10 cellular contexts compared by ENCODE assay signal in the genomic region with DNA sequence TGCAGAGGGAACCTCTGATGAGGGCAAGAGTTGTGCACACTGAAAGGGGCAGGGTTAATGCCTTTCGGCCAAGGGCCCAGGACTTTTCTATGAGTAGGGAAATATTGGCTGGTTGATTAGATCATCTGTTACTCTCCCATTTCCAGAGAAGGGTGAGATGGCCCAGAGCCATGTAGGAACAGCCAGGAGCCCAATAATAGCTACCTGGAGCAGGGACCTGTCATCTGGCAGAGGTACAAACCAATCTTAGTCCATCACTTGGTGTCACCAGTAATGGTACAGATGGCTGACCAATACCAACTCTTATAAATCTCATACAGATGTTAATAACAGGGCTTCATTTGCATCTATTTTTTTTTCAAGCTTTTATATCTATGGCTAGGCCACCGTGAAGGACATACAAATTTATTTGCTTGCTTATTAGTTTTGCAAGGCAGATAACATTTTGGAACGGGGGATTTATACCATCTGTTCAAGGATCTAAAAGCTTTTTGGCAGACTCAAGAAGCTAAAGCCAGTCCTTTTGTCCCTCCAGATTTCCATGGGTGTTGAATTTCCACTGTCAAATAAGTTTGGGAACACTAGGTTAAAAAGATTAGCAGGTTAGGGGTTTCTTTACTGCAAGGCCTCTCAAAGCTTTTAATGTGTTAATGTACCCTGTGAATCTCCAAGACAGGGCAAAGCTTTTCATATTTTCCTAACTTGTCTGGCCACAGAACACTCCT.
"Had no signal": no experiment of that assay in that cellular context is flagged by ENCODE, and none has a peak within 500 bp of the region (broad histone marks: within the 10 kb centered on the region; RNA-seq: fewer than 3 reads in every experiment).

No MANE protein-coding gene starts in this region.

- DNase-seq: activated CD4-positive, alpha-beta T cell treated with anti-CD3 and anti-CD28 coated beads for 1 hour; activated CD4-positive, alpha-beta T cell treated with anti-CD3 and anti-CD28 coated beads, Interleukin-2, amount 50 U/mL, for 48 hours; activated naive CD4-positive, alpha-beta T cell treated with anti-CD3 and anti-CD28 coated beads, Interleukin-2, amount 50 U/mL, for 16 hours; spleen; stimulated activated naive CD8-positive, alpha-beta T cell treated with anti-CD3 and anti-CD28 coated beads, Interleukin-15, amount 100 ng/mL, for 72 hours; T-helper 9 cell had no signal

- H3K27ac Mint-ChIP-seq: activated T-helper 17 cell treated with anti-CD3 and anti-CD28 coated beads, Interleukin-2, amount 50 U/mL, for 72 hours; stimulated activated naive CD8-positive, alpha-beta T cell treated with anti-CD3 and anti-CD28 coated beads, Interleukin-15, amount 100 ng/mL, for 72 hours; type B pancreatic cell had no signal

- H3K9me3 Mint-ChIP-seq: activated T-helper 17 cell treated with anti-CD3 and anti-CD28 coated beads, Interleukin-2, amount 50 U/mL, for 72 hours; neural crest cell; stimulated activated naive CD8-positive, alpha-beta T cell treated with anti-CD3 and anti-CD28 coated beads, Interleukin-15, amount 100 ng/mL, for 72 hours; type B pancreatic cell had no signal

- H3K27me3 ChIP-seq: cardiac muscle cell, spleen had no signal

- H3K27ac ChIP-seq: cardiac muscle cell, spleen had no signal

- H3K4me3 Mint-ChIP-seq: activated T-helper 17 cell treated with anti-CD3 and anti-CD28 coated beads, Interleukin-2, amount 50 U/mL, for 72 hours; neural crest cell; stimulated activated naive CD8-positive, alpha-beta T cell treated with anti-CD3 and anti-CD28 coated beads, Interleukin-15, amount 100 ng/mL, for 72 hours; type B pancreatic cell had no signal

- H3K4me3 ChIP-seq: cardiac muscle cell, spleen had no signal

- H3K36me3 ChIP-seq: cardiac muscle cell, spleen had no signal

- H3K27me3 Mint-ChIP-seq: activated T-helper 17 cell treated with anti-CD3 and anti-CD28 coated beads, Interleukin-2, amount 50 U/mL, for 72 hours; stimulated activated naive CD8-positive, alpha-beta T cell treated with anti-CD3 and anti-CD28 coated beads, Interleukin-15, amount 100 ng/mL, for 72 hours; type B pancreatic cell had no signal
